Comparison of ENCODE assay signal across 8 cellular contexts in genomic region chr15:75758071-75758872, GRCh38. TPM values are rescaled to one million over a fixed set of nuclear protein-coding genes. Genes with fewer than 3 reads are reported as not detected.
DNase-seq lines count a peak whose midpoint lies in the region; ATAC-seq and TF ChIP-seq lines count a peak whose summit lies in the region.

No MANE protein-coding gene starts in this region.

- TF ChIP-seq POLR2A in adrenal gland (IDR thresholded peaks at IDR 0.05) (peak in 1 of 2 donors; percentile 28), heart left ventricle (IDR thresholded peaks at IDR 0.05) (peak in 1 of 2 donors; percentile 60)

- H2BK12ac ChIP-seq in trophoblast cell (ENCODE audit: low read length): no peak overlapping the region

- H3K36me3 ChIP-seq in adrenal gland (replicated peaks in 1 of 2) (no peaks in the 10 kb centered on the region), heart left ventricle (no peaks in the 10 kb centered on the region), trophoblast cell (ENCODE audit: control insufficient read depth in 1 of 2, insufficient read depth in 2 of 2, low read length in 2 of 2) (no peaks in the 10 kb centered on the region)

- ATAC-seq in heart left ventricle: peak; percentile 91 to 97 (median 95)

- no peak overlapping the region for H2BK5ac ChIP-seq in trophoblast cell (ENCODE audit: low read depth, low read length, poor library complexity)

- peak overlapping the region; percentile 65 for H3K4me2 ChIP-seq in trophoblast cell (ENCODE audit: low read length)

- H2AK5ac ChIP-seq in trophoblast cell (ENCODE audit: low read length): no peak overlapping the region

- H3K4me3 ChIP-seq in adrenal gland: peak overlapping the region in 3 of 4 donors; percentile 17 to 57 (median 56)
- peak overlapping the region in 11 of 12 donors; percentile 27 to 70 (median 59) for H3K4me3 ChIP-seq in heart left ventricle
- peak overlapping the region; percentile 60 for H3K4me3 ChIP-seq in trophoblast cell (ENCODE audit: low read depth, low read length)

- H4K12ac ChIP-seq in trophoblast cell (ENCODE audit: low read depth, low read length): peak overlapping the region; percentile 97

- H3K9ac ChIP-seq in trophoblast cell (ENCODE audit: low read length): peak overlapping the region; percentile 9

- no peaks in the 10 kb centered on the region for H3K27me3 ChIP-seq in adrenal gland
- H3K27me3 ChIP-seq in heart left ventricle: no peaks in the 10 kb centered on the region
- no peaks in the 10 kb centered on the region for H3K27me3 ChIP-seq in trophoblast cell (ENCODE audit: insufficient read depth, low read length)

- intact Hi-C loops in adrenal gland (cut with DNase I): no loop called here
- intact Hi-C loops in heart left ventricle (cut with DNase I): no loop called here

- peak overlapping the region; percentile 94 for H3K18ac ChIP-seq in trophoblast cell (ENCODE audit: low read length)

- peak in 1 of 6 experiments; percentile 11 for TF ChIP-seq CTCF in adrenal gland (IDR thresholded peaks at IDR 0.05)
- TF ChIP-seq CTCF in heart left ventricle (IDR thresholded peaks at IDR 0.05): peak in 7 of 12 donors; percentile 24 to 53 (median 37)

- H3K9me3 ChIP-seq in adrenal gland (replicated peaks in 1 of 3) (no peaks in the 10 kb centered on the region), heart left ventricle (no peaks in the 10 kb centered on the region), trophoblast cell (ENCODE audit: insufficient read depth, low read depth, low read length) (no peaks in the 10 kb centered on the region)

- H3K4me1 ChIP-seq in adrenal gland (replicated peaks in 1 of 2) (peaks cover 6 to 16% of the 10 kb centered on the region in 2 donors), heart left ventricle (peaks cover 0 to 21% (median 14%) of the 10 kb centered on the region in 12 donors), trophoblast cell (ENCODE audit: control insufficient read depth in 1 of 2, insufficient read depth in 2 of 2, low read length in 2 of 2) (peaks cover 0 to 3% of the 10 kb centered on the region in 2 experiments)

- no peaks in the 10 kb centered on the region for H3K79me2 ChIP-seq in trophoblast cell (ENCODE audit: control insufficient read depth, insufficient read depth, low read length, poor library complexity)

- 2 to 13% (median 5%) methylated on average over 9 to 35 of the region's 35 CpGs for WGBS in adrenal gland, 4 donors
- WGBS in heart left ventricle, 4 donors: 3 to 7% (median 5%) methylated on average over 26 to 35 of the region's 35 CpGs
- WGBS in trophoblast cell (ENCODE audit: extremely low coverage, insufficient coverage, insufficient read length): no CpG with 5 or more reads among the region's 35 CpGs

- H3K79me1 ChIP-seq in trophoblast cell (ENCODE audit: low read length): peaks cover 2% of the 10 kb centered on the region

- H4K91ac ChIP-seq in trophoblast cell (ENCODE audit: low read depth, low read length): peak overlapping the region; percentile 95

- no peak overlapping the region for H3K14ac ChIP-seq in trophoblast cell (ENCODE audit: low read length)

- H2AFZ ChIP-seq in trophoblast cell (ENCODE audit: insufficient read depth, low read length, poor library complexity): peak overlapping the region; percentile 89

- no peak overlapping the region for H3K23ac ChIP-seq in trophoblast cell (ENCODE audit: low read length)

- DNase-seq in DMS79 treated with DMSO at 0.1 percent for 48 hours (lab: John Stamatoyannopoulos, UW) (peak; percentile 69), GOT3 (lab: John Stamatoyannopoulos, UW) (peak; percentile 54), NAMALWA (ENCODE audit: low spot score) (peak; percentile 77), SW 1271 (lab: John Stamatoyannopoulos, UW) (peak; percentile 94 to 95), adrenal gland (peak; percentile 86 to 96 (median 91)), heart left ventricle (peak; percentile 89 to 94 (median 93)), trophoblast cell (peak; percentile 92 to 96), ureter (ENCODE audit: low spot score) (peak; percentile 91)

- H2BK120ac ChIP-seq in trophoblast cell (ENCODE audit: insufficient read depth, low read length, poor library complexity): peak overlapping the region; percentile 81

- H3K27ac ChIP-seq in adrenal gland: peak overlapping the region in 4 of 5 donors; percentile 14 to 76 (median 69)
- H3K27ac ChIP-seq in heart left ventricle: peak overlapping the region; percentile 61 to 84 (median 78)
- H3K27ac ChIP-seq in trophoblast cell (ENCODE audit: low read depth, low read length): no peak overlapping the region

- H4K8ac ChIP-seq in trophoblast cell (ENCODE audit: low read depth, low read length): peak overlapping the region; percentile 98

- peak overlapping the region; percentile 89 for H3K4ac ChIP-seq in trophoblast cell (ENCODE audit: low read depth, low read length)

RNA-seq across cellular contexts. Expression of gene CSPG4, which starts 45.6 kb away (rescaled TPM):
- 1 to 10 TPM; 1.3 to 6.3 (median 2.5) TPM for total RNA-seq in adrenal gland
- 1 to 10 TPM in 2 of 3 donors, under 1 TPM in 1; 0.55 to 6.6 (median 4.3) TPM for polyA plus RNA-seq in adrenal gland
- 10 to 100 TPM in 8 of 9 donors, 1 to 10 TPM in 1; 9.0 to 46.9 (median 18.8) TPM for total RNA-seq in heart left ventricle
- polyA plus RNA-seq in heart left ventricle: 10 to 100 TPM in 1 of 2 donors, 1 to 10 TPM in 1; 8.5 to 13.9 TPM
- 1.1 and 1.3 TPM in 2 replicates for polyA plus RNA-seq in trophoblast cell (2013)
- 31.0 TPM for total RNA-seq in ureter
